ENCODE assay signal across 1 cellular context in genomic region chr2:118310016-118310877, GRCh38.
A peak's percentile ranks its signal among the peaks of the same experiment; 100 is the strongest.
TF ChIP-seq lines count a peak whose summit lies in the region.

No MANE protein-coding gene starts in this region.

TF ChIP-seq in H1, 55 proteins besides CTCF, POLR2A, EP300 and RAD21 (continued from another document):
- TF ChIP-seq EGR1 (IDR thresholded peaks at IDR 0.05; ENCODE audit: borderline replicate concordance, low read depth, low read length) (peak; percentile 67; the same call in 1 of the 2 replicates), KDM4A (IDR thresholded peaks at IDR 0.05; ENCODE audit: low read depth, low read length, severe bottlenecking) (peak; percentile 88), JUN (IDR thresholded peaks at IDR 0.05; ENCODE audit: low read depth, low read length) (0 out of 2 replicates have a peak, but pooled peaks have one; percentile 23), POU5F1 (IDR thresholded peaks at IDR 0.05; ENCODE audit: low read depth, low read length) (no peak), YY1 (IDR thresholded peaks at IDR 0.05; ENCODE audit: low read depth, low read length) (peak; percentile 92), TAF7 (optimal IDR thresholded peaks at IDR 0.05; ENCODE audit: borderline replicate concordance, low read depth, low read length) (peak; percentile 66), MAFK (IDR thresholded peaks at IDR 0.05; ENCODE audit: low read depth, low read length) (no peak), NANOG (IDR thresholded peaks at IDR 0.05; ENCODE audit: insufficient read depth, low read depth, low read length, poor library complexity, severe bottlenecking) (peak; percentile 83), BCL11A (IDR thresholded peaks at IDR 0.05; ENCODE audit: low read depth in 2 of 2, low read length in 2 of 2) (no peak), CBX8 (IDR thresholded peaks at IDR 0.05; ENCODE audit: borderline replicate concordance, low read depth, low read length) (no peak), GTF2F1 (IDR thresholded peaks at IDR 0.05; ENCODE audit: borderline replicate concordance, low read depth, low read length) (peak; percentile 50; the same call in 1 of the 2 replicates), TAF1 (IDR thresholded peaks at IDR 0.05; ENCODE audit: low read depth, low read length) (peak; percentile 92), CREB1 (IDR thresholded peaks at IDR 0.05) (peak; percentile 96)
